ENCODE assay signal across 20 cellular contexts in genomic region chr12:108302034-108302433, GRCh38. TPM values are rescaled to one million over a fixed set of nuclear protein-coding genes. Genes with fewer than 3 reads are reported as not detected.
DNase-seq lines count a peak whose midpoint lies in the region; ATAC-seq and TF ChIP-seq lines count a peak whose summit lies in the region.
"Had no signal": no experiment of that assay in that cellular context is flagged by ENCODE, and none has a peak within 500 bp of the region (broad histone marks: within the 10 kb centered on the region; RNA-seq: fewer than 3 reads in every experiment).

No MANE protein-coding gene starts in this region.

- TF ChIP-seq CTCF in natural killer cell (IDR thresholded peaks at IDR 0.05) (no peak), type B pancreatic cell (conservative IDR thresholded peaks at IDR 0.05) (no peak), tibial nerve (IDR thresholded peaks at IDR 0.05) (no peak)

- intact Hi-C loops in natural killer cell (cut with micrococcal nuclease) (loop anchor here (1.0 kb wide), 1 partner anchor 32 kb away; no protein-coding TSS in a partner anchor), aorta (cut with DNase I) (loop anchor here (5.0 to 10.0 kb wide), 3 partner anchors 177 to 210 kb away; partner anchors contain the start of gene WSCD2 (in 1 of the 2))

- H3K4me1 ChIP-seq in aorta (ENCODE audit: control insufficient read depth in 1 of 2, insufficient read depth in 2 of 2, low read length in 2 of 2) (peaks cover 2 to 11% of the 10 kb centered on the region in 2 donors), tibial nerve (peaks cover 0 to 76% (median 33%) of the 10 kb centered on the region in 4 donors)

- H3K36me3 ChIP-seq in aorta (ENCODE audit: control insufficient read depth in 1 of 2, insufficient read depth in 2 of 2, low read length in 1 of 2): no peaks in the 10 kb centered on the region
- H3K36me3 ChIP-seq in tibial nerve: no peaks in the 10 kb centered on the region
- H3K36me3 ChIP-seq: adrenal gland, vagina had no signal

- no peaks in the 10 kb centered on the region for H3K9me3 Mint-ChIP-seq in central memory CD8-positive, alpha-beta T cell
- no peaks in the 10 kb centered on the region for H3K9me3 Mint-ChIP-seq in natural killer cell
- H3K9me3 Mint-ChIP-seq in type B pancreatic cell: no peaks in the 10 kb centered on the region
- H3K9me3 Mint-ChIP-seq: activated CD4-positive, alpha-beta memory T cell treated with anti-CD3 and anti-CD28 coated beads, Interleukin-2, amount 10 ng/mL, durations not matched to agents 7 days and 5 days; CD8-positive, alpha-beta T cell had no signal

- H3K27ac Mint-ChIP-seq in central memory CD8-positive, alpha-beta T cell (ENCODE audit: low read depth): peak overlapping the region; percentile 66
- H3K27ac Mint-ChIP-seq in natural killer cell: peak overlapping the region; percentile 91 to 98
- peak overlapping the region; percentile 93 for H3K27ac Mint-ChIP-seq in type B pancreatic cell
- H3K27ac Mint-ChIP-seq: activated CD4-positive, alpha-beta memory T cell treated with anti-CD3 and anti-CD28 coated beads, Interleukin-2, amount 10 ng/mL, durations not matched to agents 7 days and 5 days; CD8-positive, alpha-beta T cell; HFFc6 had no signal

- no peak for TF ChIP-seq EP300 in tibial nerve (IDR thresholded peaks at IDR 0.05)

- 90% methylated on average over 6 of the region's 6 CpGs for WGBS in aorta, 2 donors
- 65% methylated on average over 6 of the region's 6 CpGs for WGBS in tibial nerve, 2 donors

- peak overlapping the region; percentile 46 for H3K4me3 Mint-ChIP-seq in central memory CD8-positive, alpha-beta T cell
- peak overlapping the region; percentile 79 for H3K4me3 Mint-ChIP-seq in natural killer cell
- H3K4me3 Mint-ChIP-seq in type B pancreatic cell: peak overlapping the region; percentile 63
- H3K4me3 Mint-ChIP-seq: activated CD4-positive, alpha-beta memory T cell treated with anti-CD3 and anti-CD28 coated beads, Interleukin-2, amount 10 ng/mL, durations not matched to agents 7 days and 5 days; CD8-positive, alpha-beta T cell; HFFc6 had no signal

- H3K27me3 ChIP-seq in aorta (ENCODE audit: control insufficient read depth in 1 of 2, insufficient read depth in 2 of 2, low read length in 1 of 2) (no peaks in the 10 kb centered on the region), tibial nerve (no peaks in the 10 kb centered on the region)
- H3K27me3 ChIP-seq: adrenal gland, dorsolateral prefrontal cortex, vagina had no signal

- H3K36me3 Mint-ChIP-seq in central memory CD8-positive, alpha-beta T cell (ENCODE audit: insufficient read depth): peaks cover 4% of the 10 kb centered on the region
- peaks cover 6% of the 10 kb centered on the region for H3K36me3 Mint-ChIP-seq in natural killer cell
- H3K36me3 Mint-ChIP-seq in type B pancreatic cell: no peaks in the 10 kb centered on the region
- H3K36me3 Mint-ChIP-seq: CD8-positive, alpha-beta T cell had no signal

- H3K9me3 ChIP-seq in aorta (ENCODE audit: control insufficient read depth, low read length): no peaks in the 10 kb centered on the region
- H3K9me3 ChIP-seq in tibial nerve: no peaks in the 10 kb centered on the region
- H3K9me3 ChIP-seq: adrenal gland, vagina had no signal

- no peak overlapping the region for H3K4me3 ChIP-seq in aorta (ENCODE audit: low read length in 2 of 2)
- H3K4me3 ChIP-seq in tibial nerve: no peak overlapping the region
- H3K4me3 ChIP-seq: adrenal gland, dorsolateral prefrontal cortex, vagina had no signal

- peak; percentile 14 for ATAC-seq in central memory CD8-positive, alpha-beta T cell (replicated peaks; ENCODE audit: extremely low read depth, poor library complexity, severe bottlenecking)
- ATAC-seq in natural killer cell (peak; percentile 22 to 36 (median 30)), HG03520 (IDR thresholded peaks at IDR 0.05; ENCODE audit: unreplicated experiment) (no peak), aorta (ENCODE audit: low FRiP score) (no peak)
- ATAC-seq: CD8-positive, alpha-beta T cell had no signal

- peaks cover 10% of the 10 kb centered on the region for H3K27me3 Mint-ChIP-seq in central memory CD8-positive, alpha-beta T cell
- H3K27me3 Mint-ChIP-seq in natural killer cell (ENCODE audit: low read depth in 2 of 2) (no peaks in the 10 kb centered on the region), type B pancreatic cell (peaks cover 7% of the 10 kb centered on the region)

- peaks cover 74% of the 10 kb centered on the region for H3K4me1 Mint-ChIP-seq in central memory CD8-positive, alpha-beta T cell
- peaks cover 97 to 100% of the 10 kb centered on the region in 2 donors for H3K4me1 Mint-ChIP-seq in natural killer cell
- H3K4me1 Mint-ChIP-seq in type B pancreatic cell (ENCODE audit: unreplicated experiment): peaks cover 54% of the 10 kb centered on the region

- H3K27ac ChIP-seq in aorta (ENCODE audit: low read depth in 1 of 2, low read length in 2 of 2): no peak overlapping the region
- H3K27ac ChIP-seq in tibial nerve: peak overlapping the region in 2 of 4 donors; percentile 84 to 87

- no peak for TF ChIP-seq POLR2A in tibial nerve (IDR thresholded peaks at IDR 0.05)

- DNase-seq in RPMI7951 (ENCODE audit: low read depth): peak; percentile 25
- no peak for DNase-seq in central memory CD8-positive, alpha-beta T cell (ENCODE audit: low spot score in 2 of 2)
- no peak for DNase-seq in natural killer cell
- DNase-seq in type B pancreatic cell (ENCODE audit: extremely low spot score, unreplicated experiment): no peak
- DNase-seq in aorta: no peak
- no peak for DNase-seq in tibial nerve (ENCODE audit: low spot score in 2 of 2)
- DNase-seq: activated CD4-positive, alpha-beta memory T cell treated with anti-CD3 and anti-CD28 coated beads, Interleukin-2, amount 10 ng/mL, durations not matched to agents 7 days and 5 days; activated gamma-delta T cell treated with Interleukin-2 at 50 U/mL for 16 hours; CD8-positive, alpha-beta T cell; DMS79 treated with DMSO at 0.1 percent for 48 hours; dorsolateral prefrontal cortex; HFFc6; MV-4-11; NCI-H187; SHP77; stimulated activated CD4-positive, alpha-beta T cell treated with anti-CD3 and anti-CD28 coated beads, Interleukin-15, amount 100 ng/mL, for 24 hours had no signal

RNA-seq across cellular contexts. Expression of gene CMKLR1, which starts 37.1 kb away (rescaled TPM):
- 34.5 and 43.6 TPM in 2 replicates for total RNA-seq in RPMI7951 (2014; rRNA removed; shearing (Covaris generic))
- total RNA-seq in natural killer cell (10 to 100 TPM; 40.7 to 99.1 (median 63.2) TPM), type B pancreatic cell (ENCODE audit: low replicate concordance) (0.50 and 0.97 TPM in 2 replicates), aorta (10 to 100 TPM; 41.9 to 55.4 TPM), tibial nerve (10 to 100 TPM in 3 of 4 donors, 1 to 10 TPM in 1; 7.1 to 23.2 (median 18.8) TPM)
- polyA plus RNA-seq in aorta: 10 to 100 TPM in 1 of 2 donors, 1 to 10 TPM in 1; 9.1 to 11.6 TPM
- total RNA-seq: activated CD4-positive, alpha-beta memory T cell treated with anti-CD3 and anti-CD28 coated beads, Interleukin-2, amount 10 ng/mL, durations not matched to agents 7 days and 5 days; CD8-positive, alpha-beta T cell; HFFc6 had no signal
- polyA plus RNA-seq: keratinocyte had no signal

Comparison
In these comparisons a context has a peak if more than half of its experiments do, and no peak if none do; other contexts are left out.
1. ATAC-seq: peak in central memory CD8-positive, alpha-beta T cell (single experiment) and natural killer cell (3 of 3); none in HG03520 (single experiment) and aorta (single experiment).
2. Peak in every context shown above with its lines, with median percentiles within 50 percentile points of each other: H3K27ac Mint-ChIP-seq and H3K4me3 Mint-ChIP-seq.